9 cellular contexts compared by ENCODE assay signal in the genomic region with DNA sequence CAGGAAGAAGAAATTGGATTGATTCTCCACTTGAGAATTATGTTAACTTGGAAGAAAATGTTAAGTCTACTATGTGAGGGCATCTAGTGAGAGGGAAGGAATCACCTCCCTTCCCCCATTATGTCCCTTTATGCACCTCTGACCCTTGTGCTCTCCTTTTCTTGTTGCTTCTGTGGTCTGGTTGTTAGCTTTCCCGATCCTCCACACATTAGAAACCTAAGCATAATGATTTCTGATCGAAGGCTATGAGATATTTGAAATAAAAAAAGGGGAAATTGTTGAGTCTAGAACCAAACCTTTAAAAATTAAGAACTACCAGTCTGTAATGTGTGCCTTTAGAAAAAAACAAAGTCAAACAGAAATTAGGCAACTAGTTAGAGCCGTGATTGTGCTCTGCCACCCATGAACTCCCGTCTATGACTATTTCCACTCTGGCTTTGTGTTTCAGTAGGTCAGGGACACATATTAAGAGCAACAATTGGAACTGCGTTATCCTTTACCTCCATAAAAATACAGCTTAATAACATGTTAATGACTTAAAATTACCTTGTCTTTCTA. TPM values are rescaled to one million over a fixed set of nuclear protein-coding genes. Genes with fewer than 3 reads are reported as not detected.
DNase-seq lines count a peak whose midpoint lies in the region; ATAC-seq, FAIRE-seq and TF ChIP-seq lines count a peak whose summit lies in the region.
"Had no signal": no experiment of that assay in that cellular context is flagged by ENCODE, and none has a peak within 500 bp of the region (broad histone marks: within the 10 kb centered on the region; RNA-seq: fewer than 3 reads in every experiment).

No MANE protein-coding gene starts in this region.

- H3K4me1 ChIP-seq in heart right ventricle, result peaks cover 0 to 16% (median 0%) of the 10 kb centered on the region in 9 donors
- H3K4me1 ChIP-seq in muscle layer of colon (ENCODE audit: insufficient read depth, low read length), result peaks cover 12% of the 10 kb centered on the region
- H3K4me1 ChIP-seq in pancreas, result no peaks in the 10 kb centered on the region

- H3K27me3 Mint-ChIP-seq in stimulated activated naive B cell treated with anti-CD40 and anti-IgM and Interleukin-4, amounts not matched to agents 10 μg/mL and 1 μg/mL and 100 μg/mL, for 72 hours, result peaks cover 15 to 44% of the 10 kb centered on the region in 2 donors

- no peak for ATAC-seq in heart right ventricle
- ATAC-seq in left ventricle myocardium superior, result no peak
- ATAC-seq in pancreas, result no peak
- ATAC-seq in stimulated activated naive B cell treated with anti-CD40 and anti-IgM and Interleukin-4, amounts not matched to agents 10 μg/mL and 1 μg/mL and 100 μg/mL, for 72 hours (replicated peaks), result no peak
- ATAC-seq: activated T-helper 17 cell treated with anti-CD3 and anti-CD28 coated beads, Interleukin-2, amount 50 U/mL, for 72 hours had no signal

- no peak overlapping the region for H3K4me3 Mint-ChIP-seq in stimulated activated naive B cell treated with anti-CD40 and anti-IgM and Interleukin-4, amounts not matched to agents 10 μg/mL and 1 μg/mL and 100 μg/mL, for 72 hours
- H3K4me3 Mint-ChIP-seq: activated T-helper 17 cell treated with anti-CD3 and anti-CD28 coated beads, Interleukin-2, amount 50 U/mL, for 72 hours had no signal

- peaks cover 0 to 5% of the 10 kb centered on the region in 2 donors for H3K4me1 Mint-ChIP-seq in stimulated activated naive B cell treated with anti-CD40 and anti-IgM and Interleukin-4, amounts not matched to agents 10 μg/mL and 1 μg/mL and 100 μg/mL, for 72 hours
- H3K4me1 Mint-ChIP-seq: activated T-helper 17 cell treated with anti-CD3 and anti-CD28 coated beads, Interleukin-2, amount 50 U/mL, for 72 hours had no signal

- no peak for FAIRE-seq in pancreas (lab: Jason Lieb, UNC)

- H3K27me3 ChIP-seq in heart right ventricle (peaks cover 0 to 52% (median 41%) of the 10 kb centered on the region in 7 donors), muscle layer of colon (ENCODE audit: control insufficient read depth in 1 of 2, insufficient read depth in 2 of 2, low read length in 2 of 2) (peaks cover 0 to 6% of the 10 kb centered on the region in 2 donors), pancreas (peaks cover 0 to 10% (median 0%) of the 10 kb centered on the region in 4 donors)

- no peak for DNase-seq in heart right ventricle
- DNase-seq in left ventricle myocardium superior, result no peak
- no peak for DNase-seq in coronary artery (ENCODE audit: low spot score)
- DNase-seq in pancreas, result no peak
- DNase-seq in NCI-H1092 treated with DMSO at 0.1 percent for 48 hours (lab: John Stamatoyannopoulos, UW), result no peak
- no peak for DNase-seq in stimulated activated naive B cell treated with anti-CD40 and anti-IgM and Interleukin-4, amounts not matched to agents 10 μg/mL and 1 μg/mL and 100 μg/mL, for 72 hours
- DNase-seq in activated CD4-positive, alpha-beta T cell treated with anti-CD3 and anti-CD28 coated beads for 4 hours, result no peak

- 8 to 13% methylated on average over 5 of the region's 5 CpGs for WGBS in heart right ventricle, 2 donors
- WGBS in pancreas, 2 donors, result 14% methylated on average over 5 of the region's 5 CpGs

- H3K36me3 Mint-ChIP-seq in stimulated activated naive B cell treated with anti-CD40 and anti-IgM and Interleukin-4, amounts not matched to agents 10 μg/mL and 1 μg/mL and 100 μg/mL, for 72 hours, result no peaks in the 10 kb centered on the region

- H3K4me3 ChIP-seq in heart right ventricle, result peak overlapping the region in 7 of 10 donors; percentile 47 to 64 (median 60)
- H3K4me3 ChIP-seq in coronary artery, result peak overlapping the region; percentile 80
- H3K4me3 ChIP-seq in muscle layer of colon (ENCODE audit: low read depth in 1 of 2, low read length in 2 of 2), result peak overlapping the region in 1 of 2 donors; percentile 73
- H3K4me3 ChIP-seq in pancreas, result peak overlapping the region in 2 of 4 donors; percentile 39 to 60

- H3K27ac ChIP-seq in heart right ventricle, result peak overlapping the region in 1 of 10 donors; percentile 83
- peak overlapping the region in 1 of 2 donors; percentile 96 for H3K27ac ChIP-seq in coronary artery
- peak overlapping the region; percentile 1 for H3K27ac ChIP-seq in muscle layer of colon (ENCODE audit: low read depth, low read length)
- H3K27ac ChIP-seq in pancreas, result no peak overlapping the region

- no peak overlapping the region for H3K27ac Mint-ChIP-seq in stimulated activated naive B cell treated with anti-CD40 and anti-IgM and Interleukin-4, amounts not matched to agents 10 μg/mL and 1 μg/mL and 100 μg/mL, for 72 hours
- H3K27ac Mint-ChIP-seq: activated T-helper 17 cell treated with anti-CD3 and anti-CD28 coated beads, Interleukin-2, amount 50 U/mL, for 72 hours had no signal

- H3K9ac ChIP-seq in muscle layer of colon (ENCODE audit: low read length), result peak overlapping the region; percentile 7

- TF ChIP-seq CTCF in heart right ventricle (IDR thresholded peaks at IDR 0.05) (no peak), coronary artery (IDR thresholded peaks at IDR 0.05) (no peak), pancreas (IDR thresholded peaks at IDR 0.05) (no peak)

- H3K9me3 Mint-ChIP-seq in stimulated activated naive B cell treated with anti-CD40 and anti-IgM and Interleukin-4, amounts not matched to agents 10 μg/mL and 1 μg/mL and 100 μg/mL, for 72 hours, result peaks cover 0 to 1% of the 10 kb centered on the region in 2 donors
- H3K9me3 Mint-ChIP-seq: activated T-helper 17 cell treated with anti-CD3 and anti-CD28 coated beads, Interleukin-2, amount 50 U/mL, for 72 hours had no signal

- no peaks in the 10 kb centered on the region for H3K9me3 ChIP-seq in heart right ventricle
- H3K9me3 ChIP-seq in muscle layer of colon (ENCODE audit: low read length), result no peaks in the 10 kb centered on the region
- no peaks in the 10 kb centered on the region for H3K9me3 ChIP-seq in pancreas

- intact Hi-C loops in heart right ventricle (cut with DNase I) (no loop called here), left ventricle myocardium superior (cut with micrococcal nuclease) (no loop called here), pancreas (cut with DNase I) (no loop called here)

- H3K36me3 ChIP-seq in heart right ventricle, result no peaks in the 10 kb centered on the region
- H3K36me3 ChIP-seq in muscle layer of colon (ENCODE audit: insufficient read depth, low read length), result no peaks in the 10 kb centered on the region
- H3K36me3 ChIP-seq in pancreas, result no peaks in the 10 kb centered on the region

RNA-seq across cellular contexts. Expression of a gene that starts 0.5 kb away (rescaled TPM):
- total RNA-seq in heart right ventricle (1 to 10 TPM; 1.3 to 5.4 (median 2.9) TPM), left ventricle myocardium superior (1.6 TPM), pancreas (1 to 10 TPM in 3 of 6 donors, under 1 TPM in 3; 0.23 to 3.3 (median 1.2) TPM)
- polyA plus RNA-seq in heart right ventricle (under 1 TPM; 0.15 to 0.78 TPM), pancreas (1 to 10 TPM in 1 of 2 donors, under 1 TPM in 1; 0.30 to 1.8 TPM)
- total RNA-seq: activated T-helper 17 cell treated with anti-CD3 and anti-CD28 coated beads, Interleukin-2, amount 50 U/mL, for 72 hours had no signal
